In the genomic region with DNA sequence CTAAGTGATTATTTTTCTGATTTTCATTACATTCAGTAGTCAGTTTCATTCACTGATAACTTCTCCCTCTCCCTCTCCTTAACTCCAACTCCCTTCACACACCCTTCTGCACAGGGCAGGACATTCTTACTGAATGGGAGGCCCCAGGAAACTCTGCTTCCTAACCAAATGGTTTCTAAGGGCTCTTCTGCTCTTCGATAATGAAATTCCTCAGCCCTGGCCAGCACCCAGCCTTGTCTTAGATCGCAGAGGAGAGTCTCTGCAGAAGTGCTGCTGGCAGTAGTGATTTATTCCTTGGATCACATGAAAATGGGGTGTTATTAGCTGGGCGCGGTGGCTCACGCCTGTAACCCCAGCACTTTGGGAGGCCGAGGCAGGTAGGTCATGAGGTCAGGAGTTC, we compare ENCODE assay signal across 1 cellular context.
TF ChIP-seq lines count a peak whose summit lies in the region.

No MANE protein-coding gene starts in this region.

TF ChIP-seq in GM23338, 12 proteins besides CTCF, POLR2A, EP300 and RAD21 (continued from another document):
- no peak for TF ChIP-seq POLR2AphosphoS5 (IDR thresholded peaks at IDR 0.05; ENCODE audit: low read depth)
- TF ChIP-seq EZH2 (IDR thresholded peaks at IDR 0.05; ENCODE audit: low read depth, unreplicated experiment), result no peak
- no peak for TF ChIP-seq JUNB (IDR thresholded peaks at IDR 0.05; ENCODE audit: unreplicated experiment)
- TF ChIP-seq STAT1 (IDR thresholded peaks at IDR 0.05; ENCODE audit: unreplicated experiment), result no peak
- no peak for TF ChIP-seq EZH2phosphoT487 (IDR thresholded peaks at IDR 0.05; ENCODE audit: unreplicated experiment)
- TF ChIP-seq, protein P1, sequence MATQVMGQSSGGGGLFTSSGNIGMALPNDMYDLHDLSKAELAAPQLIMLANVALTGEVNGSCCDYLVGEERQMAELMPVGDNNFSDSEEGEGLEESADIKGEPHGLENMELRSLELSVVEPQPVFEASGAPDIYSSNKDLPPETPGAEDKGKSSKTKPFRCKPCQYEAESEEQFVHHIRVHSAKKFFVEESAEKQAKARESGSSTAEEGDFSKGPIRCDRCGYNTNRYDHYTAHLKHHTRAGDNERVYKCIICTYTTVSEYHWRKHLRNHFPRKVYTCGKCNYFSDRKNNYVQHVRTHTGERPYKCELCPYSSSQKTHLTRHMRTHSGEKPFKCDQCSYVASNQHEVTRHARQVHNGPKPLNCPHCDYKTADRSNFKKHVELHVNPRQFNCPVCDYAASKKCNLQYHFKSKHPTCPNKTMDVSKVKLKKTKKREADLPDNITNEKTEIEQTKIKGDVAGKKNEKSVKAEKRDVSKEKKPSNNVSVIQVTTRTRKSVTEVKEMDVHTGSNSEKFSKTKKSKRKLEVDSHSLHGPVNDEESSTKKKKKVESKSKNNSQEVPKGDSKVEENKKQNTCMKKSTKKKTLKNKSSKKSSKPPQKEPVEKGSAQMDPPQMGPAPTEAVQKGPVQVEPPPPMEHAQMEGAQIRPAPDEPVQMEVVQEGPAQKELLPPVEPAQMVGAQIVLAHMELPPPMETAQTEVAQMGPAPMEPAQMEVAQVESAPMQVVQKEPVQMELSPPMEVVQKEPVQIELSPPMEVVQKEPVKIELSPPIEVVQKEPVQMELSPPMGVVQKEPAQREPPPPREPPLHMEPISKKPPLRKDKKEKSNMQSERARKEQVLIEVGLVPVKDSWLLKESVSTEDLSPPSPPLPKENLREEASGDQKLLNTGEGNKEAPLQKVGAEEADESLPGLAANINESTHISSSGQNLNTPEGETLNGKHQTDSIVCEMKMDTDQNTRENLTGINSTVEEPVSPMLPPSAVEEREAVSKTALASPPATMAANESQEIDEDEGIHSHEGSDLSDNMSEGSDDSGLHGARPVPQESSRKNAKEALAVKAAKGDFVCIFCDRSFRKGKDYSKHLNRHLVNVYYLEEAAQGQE (IDR thresholded peaks at IDR 0.05; ENCODE audit: unreplicated experiment), result no peak
- TF ChIP-seq, protein P2, sequence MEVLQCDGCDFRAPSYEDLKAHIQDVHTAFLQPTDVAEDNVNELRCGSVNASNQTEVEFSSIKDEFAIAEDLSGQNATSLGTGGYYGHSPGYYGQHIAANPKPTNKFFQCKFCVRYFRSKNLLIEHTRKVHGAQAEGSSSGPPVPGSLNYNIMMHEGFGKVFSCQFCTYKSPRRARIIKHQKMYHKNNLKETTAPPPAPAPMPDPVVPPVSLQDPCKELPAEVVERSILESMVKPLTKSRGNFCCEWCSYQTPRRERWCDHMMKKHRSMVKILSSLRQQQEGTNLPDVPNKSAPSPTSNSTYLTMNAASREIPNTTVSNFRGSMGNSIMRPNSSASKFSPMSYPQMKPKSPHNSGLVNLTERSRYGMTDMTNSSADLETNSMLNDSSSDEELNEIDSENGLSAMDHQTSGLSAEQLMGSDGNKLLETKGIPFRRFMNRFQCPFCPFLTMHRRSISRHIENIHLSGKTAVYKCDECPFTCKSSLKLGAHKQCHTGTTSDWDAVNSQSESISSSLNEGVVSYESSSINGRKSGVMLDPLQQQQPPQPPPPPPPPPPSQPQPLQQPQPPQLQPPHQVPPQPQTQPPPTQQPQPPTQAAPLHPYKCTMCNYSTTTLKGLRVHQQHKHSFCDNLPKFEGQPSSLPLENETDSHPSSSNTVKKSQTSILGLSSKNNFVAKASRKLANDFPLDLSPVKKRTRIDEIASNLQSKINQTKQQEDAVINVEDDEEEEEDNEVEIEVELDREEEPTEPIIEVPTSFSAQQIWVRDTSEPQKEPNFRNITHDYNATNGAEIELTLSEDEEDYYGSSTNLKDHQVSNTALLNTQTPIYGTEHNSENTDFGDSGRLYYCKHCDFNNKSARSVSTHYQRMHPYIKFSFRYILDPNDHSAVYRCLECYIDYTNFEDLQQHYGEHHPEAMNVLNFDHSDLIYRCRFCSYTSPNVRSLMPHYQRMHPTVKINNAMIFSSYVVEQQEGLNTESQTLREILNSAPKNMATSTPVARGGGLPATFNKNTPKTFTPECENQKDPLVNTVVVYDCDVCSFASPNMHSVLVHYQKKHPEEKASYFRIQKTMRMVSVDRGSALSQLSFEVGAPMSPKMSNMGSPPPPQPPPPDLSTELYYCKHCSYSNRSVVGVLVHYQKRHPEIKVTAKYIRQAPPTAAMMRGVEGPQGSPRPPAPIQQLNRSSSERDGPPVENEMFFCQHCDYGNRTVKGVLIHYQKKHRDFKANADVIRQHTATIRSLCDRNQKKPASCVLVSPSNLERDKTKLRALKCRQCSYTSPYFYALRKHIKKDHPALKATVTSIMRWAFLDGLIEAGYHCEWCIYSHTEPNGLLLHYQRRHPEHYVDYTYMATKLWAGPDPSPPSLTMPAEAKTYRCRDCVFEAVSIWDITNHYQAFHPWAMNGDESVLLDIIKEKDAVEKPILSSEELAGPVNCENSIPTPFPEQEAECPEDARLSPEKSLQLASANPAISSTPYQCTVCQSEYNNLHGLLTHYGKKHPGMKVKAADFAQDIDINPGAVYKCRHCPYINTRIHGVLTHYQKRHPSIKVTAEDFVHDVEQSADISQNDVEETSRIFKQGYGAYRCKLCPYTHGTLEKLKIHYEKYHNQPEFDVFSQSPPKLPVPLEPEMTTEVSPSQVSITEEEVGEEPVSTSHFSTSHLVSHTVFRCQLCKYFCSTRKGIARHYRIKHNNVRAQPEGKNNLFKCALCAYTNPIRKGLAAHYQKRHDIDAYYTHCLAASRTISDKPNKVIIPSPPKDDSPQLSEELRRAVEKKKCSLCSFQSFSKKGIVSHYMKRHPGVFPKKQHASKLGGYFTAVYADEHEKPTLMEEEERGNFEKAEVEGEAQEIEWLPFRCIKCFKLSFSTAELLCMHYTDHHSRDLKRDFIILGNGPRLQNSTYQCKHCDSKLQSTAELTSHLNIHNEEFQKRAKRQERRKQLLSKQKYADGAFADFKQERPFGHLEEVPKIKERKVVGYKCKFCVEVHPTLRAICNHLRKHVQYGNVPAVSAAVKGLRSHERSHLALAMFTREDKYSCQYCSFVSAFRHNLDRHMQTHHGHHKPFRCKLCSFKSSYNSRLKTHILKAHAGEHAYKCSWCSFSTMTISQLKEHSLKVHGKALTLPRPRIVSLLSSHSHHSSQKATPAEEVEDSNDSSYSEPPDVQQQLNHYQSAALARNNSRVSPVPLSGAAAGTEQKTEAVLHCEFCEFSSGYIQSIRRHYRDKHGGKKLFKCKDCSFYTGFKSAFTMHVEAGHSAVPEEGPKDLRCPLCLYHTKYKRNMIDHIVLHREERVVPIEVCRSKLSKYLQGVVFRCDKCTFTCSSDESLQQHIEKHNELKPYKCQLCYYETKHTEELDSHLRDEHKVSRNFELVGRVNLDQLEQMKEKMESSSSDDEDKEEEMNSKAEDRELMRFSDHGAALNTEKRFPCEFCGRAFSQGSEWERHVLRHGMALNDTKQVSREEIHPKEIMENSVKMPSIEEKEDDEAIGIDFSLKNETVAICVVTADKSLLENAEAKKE (CRISPR knock-in tag; IDR thresholded peaks at IDR 0.05), result no peak
- no peak for TF ChIP-seq NANOG (IDR thresholded peaks at IDR 0.05; ENCODE audit: borderline replicate concordance)
- no peak for TF ChIP-seq ZNF114 (CRISPR knock-in tag; IDR thresholded peaks at IDR 0.05)
- TF ChIP-seq ZNF331 (CRISPR knock-in tag; IDR thresholded peaks at IDR 0.05; ENCODE audit: low read depth), result no peak
TF ChIP-seq in GM23338: peak in this region for 0.
